Comparison of ENCODE assay signal across 11 cellular contexts in genomic region chr2:37132914-37133313, GRCh38. TPM values are rescaled to one million over a fixed set of nuclear protein-coding genes. Genes with fewer than 3 reads are reported as not detected.
"Had no signal": no experiment of that assay in that cellular context is flagged by ENCODE, and none has a peak within 500 bp of the region (broad histone marks: within the 10 kb centered on the region; RNA-seq: fewer than 3 reads in every experiment).

No MANE protein-coding gene starts in this region.

- H3K27ac Mint-ChIP-seq: IgD-negative memory B cell had no signal

- H3K9me3 Mint-ChIP-seq: IgD-negative memory B cell had no signal

- FAIRE-seq: HepG2, HTR-8/SVneo, K562 had no signal

- DNase-seq: IMR-90, KBM-7, KG1 had no signal

- H3K9ac ChIP-seq: KMS-11 had no signal

- H3K27me3 Mint-ChIP-seq: IgD-negative memory B cell had no signal

- H3K27ac ChIP-seq: HL-60, KMS-11 had no signal

- H3K4me3 ChIP-seq: K562 had no signal

- H3K4me2 ChIP-seq: KMS-11 had no signal

- H3K4me3 Mint-ChIP-seq: IgD-negative memory B cell had no signal

- ATAC-seq: HepG2, K562 had no signal

RNA-seq across cellular contexts. Expression of gene SULT6B1, which starts 55.6 kb away (rescaled TPM):
- total RNA-seq: HepG2, HT-29, HT1080, IMR-90, K562 had no signal
- polyA plus RNA-seq: HepG2, IgD-negative memory B cell, IMR-90, K562 had no signal
